ENCODE assay signal across 19 cellular contexts in the genomic region with DNA sequence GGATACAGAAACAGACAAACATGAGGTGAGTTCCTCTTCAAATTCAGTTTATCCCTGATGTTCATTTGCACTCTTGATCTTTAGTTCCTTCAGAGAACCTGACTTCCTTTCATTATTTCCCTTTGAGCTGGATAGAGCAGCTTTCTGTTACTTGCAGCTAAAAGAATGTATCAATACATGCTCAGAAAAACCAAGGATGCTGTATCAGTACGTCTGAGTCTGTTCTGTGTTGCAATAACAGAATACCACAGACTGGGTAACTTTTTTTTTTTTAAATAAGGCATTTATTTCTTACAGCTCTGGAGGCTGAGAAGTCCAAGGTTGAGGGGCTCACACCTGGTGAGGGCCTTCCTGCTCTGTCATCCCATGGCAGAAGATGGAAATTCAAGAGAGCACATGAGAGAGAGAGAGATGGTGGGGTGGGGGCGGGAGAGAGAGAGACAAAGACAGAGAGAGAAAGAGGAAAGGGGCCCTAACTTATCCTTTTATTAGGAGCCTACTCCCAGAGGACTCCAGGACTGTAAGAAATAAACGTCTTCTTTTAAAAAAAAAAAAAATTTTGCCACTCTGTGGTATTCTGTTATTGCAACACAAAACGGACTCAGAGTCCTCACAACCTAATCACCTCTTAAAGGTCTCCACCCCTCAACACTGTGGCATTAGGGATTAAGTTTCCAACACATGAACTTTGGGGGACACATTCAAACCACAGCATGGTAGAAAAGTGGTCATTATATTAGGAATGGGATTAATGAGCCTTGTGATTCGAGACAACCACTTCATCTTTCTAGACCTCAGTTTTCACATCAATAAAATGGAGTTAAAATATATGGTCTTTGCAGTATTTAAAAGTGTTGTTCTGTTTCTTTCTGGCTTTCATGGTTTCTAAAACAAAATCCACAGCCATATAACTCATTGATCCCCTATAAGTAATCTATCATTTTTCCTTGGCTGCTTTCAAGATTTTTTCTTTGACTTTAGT. TPM values are rescaled to one million over a fixed set of nuclear protein-coding genes. Genes with fewer than 3 reads are reported as not detected.
A peak's percentile ranks its signal among the peaks of the same experiment; 100 is the strongest.
DNase-seq lines count a peak whose midpoint lies in the region; ATAC-seq and TF ChIP-seq lines count a peak whose summit lies in the region.
"Had no signal": no experiment of that assay in that cellular context is flagged by ENCODE, and none has a peak within 500 bp of the region (broad histone marks: within the 10 kb centered on the region; RNA-seq: fewer than 3 reads in every experiment).

No MANE protein-coding gene starts in this region.

- dilution Hi-C loops in mammary epithelial cell (cut with HindIII; ENCODE audit: low sequenced_read_pairs): no loop called here

- H3K4me2 ChIP-seq in mammary epithelial cell (ENCODE audit: insufficient read depth, low read depth, low read length): no peak overlapping the region

- H3K27ac ChIP-seq in mammary epithelial cell (ENCODE audit: insufficient read depth, low read depth, low read length): peak overlapping the region; percentile 4
- H3K27ac ChIP-seq in breast epithelium: no peak overlapping the region
- no peak overlapping the region for H3K27ac ChIP-seq in brain microvascular endothelial cell
- H3K27ac ChIP-seq in adrenal gland: no peak overlapping the region
- H3K27ac ChIP-seq: WERI-Rb-1 had no signal

- TF ChIP-seq POLR2A in breast epithelium (IDR thresholded peaks at IDR 0.05) (no peak), adrenal gland (IDR thresholded peaks at IDR 0.05) (no peak)

- H3K9me3 ChIP-seq in mammary epithelial cell (replicated peaks; ENCODE audit: insufficient read depth, low read length) (no peaks in the 10 kb centered on the region), breast epithelium (no peaks in the 10 kb centered on the region), adrenal gland (replicated peaks in 1 of 3) (no peaks in the 10 kb centered on the region)

- in situ Hi-C loops in mammary epithelial cell (cut with MboI; ENCODE audit: low sequenced_read_pairs in 2 of 2): no loop called here
- in situ Hi-C loops in brain microvascular endothelial cell (cut with HindIII; ENCODE audit: low pct_ligation_motif_present, low sequenced_read_pairs): no loop called here

- H4K20me1 ChIP-seq in mammary epithelial cell (ENCODE audit: insufficient read depth, low read length): no peaks in the 10 kb centered on the region

- CTCF ChIA-PET in mammary epithelial cell (lab: Charles Lee; ENCODE audit: low non-redundant PET): interaction anchor here (0.7 kb wide), 1 partner anchor 15 kb away, joined by 3 read pairs; no protein-coding TSS in a partner anchor

- no peaks in the 10 kb centered on the region for H3K27me3 ChIP-seq in mammary epithelial cell (ENCODE audit: insufficient read depth, low read length)
- H3K27me3 ChIP-seq in breast epithelium: no peaks in the 10 kb centered on the region
- H3K27me3 ChIP-seq in brain microvascular endothelial cell (replicated peaks): no peaks in the 10 kb centered on the region
- H3K27me3 ChIP-seq in adrenal gland: no peaks in the 10 kb centered on the region

- intact Hi-C loops in mammary epithelial cell (cut with micrococcal nuclease): no loop called here
- intact Hi-C loops in breast epithelium (cut with DNase I; ENCODE audit: low total_unique reads): loop anchor here (10.0 kb wide), 1 partner anchor 83 kb away; a partner anchor contains a TSS
- intact Hi-C loops in adrenal gland (cut with DNase I): loop anchor here in 1 of 2 donors (10.0 kb wide), 1 partner anchor 83 kb away; a partner anchor contains a TSS

- ATAC-seq in left lobe of liver: no peak
- ATAC-seq: natural killer cell treated with Interleukin-12 subunit alpha and Interleukin-12 subunit beta and Interleukin-15 and Interleukin-18, amount 100 ng/mL, for 72 hours; T-cell had no signal

- BruUV-seq in mammary epithelial cell (replicated peaks; lab: Mats Ljungman, UMichigan): no TSS peak

- H2AFZ ChIP-seq in mammary epithelial cell (ENCODE audit: low read depth, low read length): peak overlapping the region; percentile 52

- H3K9ac ChIP-seq in mammary epithelial cell (ENCODE audit: insufficient read depth, low read length): no peak overlapping the region

- H3K4me3 ChIP-seq in mammary epithelial cell (replicated peaks in 1 of 3; ENCODE audit: insufficient read depth in 1 of 3, low read depth in 2 of 3, low read length in 3 of 3) (no peak overlapping the region), breast epithelium (no peak overlapping the region), brain microvascular endothelial cell (ENCODE audit: low read depth, low read length) (no peak overlapping the region), adrenal gland (no peak overlapping the region)

- DNase-seq in mammary epithelial cell: peak; percentile 57
- DNase-seq in breast epithelium (ENCODE audit: low spot score in 2 of 2): no peak
- peak; percentile 72 for DNase-seq in NOMO-1 treated with dmso at 0.1 percent for 144 hours (lab: John Stamatoyannopoulos, UW; ENCODE audit: unreplicated experiment)
- peak; percentile 6 for DNase-seq in brain microvascular endothelial cell
- no peak for DNase-seq in HK-2 (ENCODE audit: unreplicated experiment)
- no peak for DNase-seq in adrenal gland
- no peak for DNase-seq in nucleus accumbens (lab: John Stamatoyannopoulos, UW)
- no peak for DNase-seq in left lobe of liver (ENCODE audit: low spot score)
- DNase-seq: amygdala; GOT3; immature natural killer cell; NCI-H526 treated with DMSO at 0.1 percent for 48 hours; stimulated activated CD4-positive, alpha-beta T cell treated with anti-CD3 and anti-CD28 coated beads, Interleukin-12 subunit alpha, Interleukin-12 subunit beta, amount 100 ng/mL, for 4 hours; stimulated activated naive CD4-positive, alpha-beta T cell treated with Interleukin-2 at 50 U/mL for 16 hours; T-cell; WERI-Rb-1 had no signal

- WGBS in mammary epithelial cell (ENCODE audit: low coverage, missing lambda C conversion rate): 28% methylated on average over 4 of the region's 5 CpGs
- WGBS in adrenal gland, 4 donors: 48 to 55% (median 53%) methylated on average over 5 of the region's 5 CpGs

- no peak for TF ChIP-seq CTCF in mammary epithelial cell (conservative IDR thresholded peaks at IDR 0.05 in 1 of 2, IDR thresholded peaks at IDR 0.05 in 1 of 2; ENCODE audit: extremely low read depth in 1 of 2, insufficient read depth in 1 of 2, low read depth in 1 of 2, low read length in 2 of 2)
- no peak for TF ChIP-seq CTCF in breast epithelium (IDR thresholded peaks at IDR 0.05)
- no peak for TF ChIP-seq CTCF in brain microvascular endothelial cell (IDR thresholded peaks at IDR 0.05; ENCODE audit: low read depth, low read length, missing control alignments)
- TF ChIP-seq CTCF in adrenal gland (IDR thresholded peaks at IDR 0.05): no peak

- H3K79me2 ChIP-seq in mammary epithelial cell (ENCODE audit: insufficient read depth, low read length): no peaks in the 10 kb centered on the region

- H3K4me1 ChIP-seq in mammary epithelial cell (ENCODE audit: insufficient read depth, low read length): peaks cover 10% of the 10 kb centered on the region
- H3K4me1 ChIP-seq in breast epithelium: no peaks in the 10 kb centered on the region
- peaks cover 0 to 4% of the 10 kb centered on the region in 2 donors for H3K4me1 ChIP-seq in adrenal gland (replicated peaks in 1 of 2)

- H3K36me3 ChIP-seq in mammary epithelial cell (ENCODE audit: insufficient read depth, low read length) (no peaks in the 10 kb centered on the region), breast epithelium (no peaks in the 10 kb centered on the region), brain microvascular endothelial cell (replicated peaks) (no peaks in the 10 kb centered on the region), adrenal gland (replicated peaks in 1 of 2) (no peaks in the 10 kb centered on the region)
- H3K36me3 ChIP-seq: WERI-Rb-1 had no signal

RNA-seq across cellular contexts. Expression of a gene that starts 18.4 kb away (rescaled TPM):
- total RNA-seq in mammary epithelial cell (10 to 100 TPM; 42.7 to 64.1 TPM), breast epithelium (10 to 100 TPM in 2 of 3 donors, 1 to 10 TPM in 1; 6.6 to 26.3 (median 17.4) TPM), adrenal gland (10 to 100 TPM in 7 of 8 donors, 1 to 10 TPM in 1; 8.1 to 45.4 (median 18.7) TPM), left lobe of liver (26.4 TPM)
- polyA plus RNA-seq in mammary epithelial cell (16.8 TPM), adrenal gland (10 to 100 TPM in 1 of 3 donors, 1 to 10 TPM in 2; 1.9 to 25.8 (median 3.2) TPM)
- polyA minus RNA-seq in mammary epithelial cell: 96.3 TPM

RNA-seq across cellular contexts. Expression of a gene that starts 19.0 kb away (rescaled TPM):
- total RNA-seq in mammary epithelial cell (under 1 TPM; 0.17 to 0.45 TPM), breast epithelium (under 1 TPM in 1 of 3 donors, not detected in 2; under 0.01 TPM), adrenal gland (under 1 TPM in 5 of 8 donors, not detected in 3; 0.07 to 0.75 (median 0.31) TPM), left lobe of liver (0.23 TPM)
- polyA plus RNA-seq in mammary epithelial cell (0.07 TPM), adrenal gland (under 1 TPM; 0.13 to 0.17 (median 0.16) TPM)
- polyA minus RNA-seq in mammary epithelial cell: not detected
- total RNA-seq: MCF 10A, pulmonary artery endothelial cell had no signal

Comparison
In these comparisons a context has a peak if more than half of its experiments do, and no peak if none do; other contexts are left out.
1. DNase-seq: peak in mammary epithelial cell (single experiment), NOMO-1 treated with dmso at 0.1 percent for 144 hours (single experiment) and brain microvascular endothelial cell (single experiment); none in breast epithelium (0 of 2), HK-2 (single experiment), adrenal gland (0 of 7), nucleus accumbens (0 of 56) and left lobe of liver (single experiment).